24 cellular contexts compared by ENCODE assay signal in the genomic region with DNA sequence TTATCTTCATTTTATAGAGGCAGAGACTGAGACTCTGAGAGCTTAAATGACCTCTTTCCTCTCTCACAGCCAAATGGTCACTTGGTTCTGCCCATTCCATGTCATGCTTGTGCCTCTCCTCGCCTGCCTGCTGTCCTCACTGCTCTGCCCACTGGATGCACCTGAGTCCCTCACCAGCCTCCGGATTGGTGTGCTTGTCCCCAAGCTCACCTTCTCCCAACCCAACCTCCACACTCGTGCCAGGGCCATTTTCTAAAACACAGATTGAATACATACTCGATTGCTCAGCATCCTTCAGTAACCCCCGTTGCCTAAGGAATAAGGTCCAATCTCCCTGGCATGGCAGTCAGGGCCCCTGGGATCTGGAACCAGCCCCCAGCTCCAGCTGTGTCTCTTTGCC. TPM values are rescaled to one million over a fixed set of nuclear protein-coding genes. Genes with fewer than 3 reads are reported as not detected.
DNase-seq lines count a peak whose midpoint lies in the region; ATAC-seq, FAIRE-seq and TF ChIP-seq lines count a peak whose summit lies in the region.
"Had no signal": no experiment of that assay in that cellular context is flagged by ENCODE, and none has a peak within 500 bp of the region (broad histone marks: within the 10 kb centered on the region; RNA-seq: fewer than 3 reads in every experiment).

No MANE protein-coding gene starts in this region.

- peak; percentile 9 for FAIRE-seq in HTR-8/SVneo (lab: Jason Lieb, UNC)
- no peak for FAIRE-seq in frontal cortex (lab: Jason Lieb, UNC)
- FAIRE-seq: A549, GM12891, H54 had no signal

- intact Hi-C loops in cardiac septum (cut with DNase I) (no loop called here), Right ventricle myocardium superior (cut with DNase I) (no loop called here), spleen (cut with DNase I; ENCODE audit: low total_unique reads) (no loop called here)

- ATAC-seq in Right ventricle myocardium superior (ENCODE audit: poor library complexity) = no peak
- ATAC-seq: A549 had no signal

- TF ChIP-seq POLR2A in spleen (IDR thresholded peaks at IDR 0.05) = no peak

- no peak for TF ChIP-seq CTCF in spleen (IDR thresholded peaks at IDR 0.05 in 8 of 11, conservative IDR thresholded peaks at IDR 0.05 in 3 of 11)

- peaks cover 0 to 14% (median 0%) of the 10 kb centered on the region in 6 donors for H3K4me1 ChIP-seq in spleen
- H3K4me1 ChIP-seq: HAP-1 had no signal

- H3K9me3 ChIP-seq in spleen = no peaks in the 10 kb centered on the region
- H3K9me3 ChIP-seq: A549; BE2C; BLaER1 treated with 17β-estradiol and CSF1 and Interleukin-3, amounts not matched to agents 10 nM and 100 nM; HAP-1 had no signal

- peak; percentile 66 for DNase-seq in cardiac septum (ENCODE audit: low spot score)
- no peak for DNase-seq in Right ventricle myocardium superior
- no peak for DNase-seq in HTR-8/SVneo (ENCODE audit: insufficient read length, low spot score)
- DNase-seq in spleen = peak; percentile 44
- DNase-seq in frontal cortex (ENCODE audit: low spot score in 2 of 2) = no peak
- DNase-seq in cerebellar nuclear complex (lab: John Stamatoyannopoulos, UW) = no peak
- DNase-seq: 8988T; ACHN; AML-193; BE2C; Calu3; CD4-positive, alpha-beta T cell; CD8-positive, alpha-beta memory T cell; COR-L47; DMS53; DMS79 treated with DMSO at 0.1 percent for 48 hours; GF-D8; GOT3; HFFc6 had no signal

- H3K27ac ChIP-seq in spleen = no peak overlapping the region
- H3K27ac ChIP-seq: A549; BLaER1 treated with 17β-estradiol and CSF1 and Interleukin-3, amounts not matched to agents 10 nM and 100 nM had no signal

- H3K36me3 ChIP-seq in spleen = no peaks in the 10 kb centered on the region
- H3K36me3 ChIP-seq: BE2C; BLaER1 treated with 17β-estradiol and CSF1 and Interleukin-3, amounts not matched to agents 10 nM and 100 nM; HAP-1 had no signal

- H3K27me3 ChIP-seq in spleen (replicated peaks in 1 of 7) = peaks cover 0 to 40% (median 0%) of the 10 kb centered on the region in 7 donors
- H3K27me3 ChIP-seq: BE2C; BLaER1 treated with 17β-estradiol and CSF1 and Interleukin-3, amounts not matched to agents 10 nM and 100 nM had no signal

- WGBS in spleen, 5 donors = 76 to 88% (median 80%) methylated on average over 5 of the region's 5 CpGs

- no peak overlapping the region for H3K4me3 ChIP-seq in spleen
- H3K4me3 ChIP-seq: A549; BLaER1 treated with 17β-estradiol and CSF1 and Interleukin-3, amounts not matched to agents 10 nM and 100 nM; HAP-1 had no signal

RNA-seq across cellular contexts. Expression of a gene that starts 28.4 kb away (rescaled TPM):
- total RNA-seq in cardiac septum = 10.4 TPM
- 15.0 TPM for total RNA-seq in Right ventricle myocardium superior
- 10 to 100 TPM in 1 of 7 donors, 1 to 10 TPM in 6; 4.6 to 16.2 (median 7.7) TPM for total RNA-seq in spleen
- 1 to 10 TPM in 2 of 3 donors, under 1 TPM in 1; 0.67 to 2.3 (median 1.1) TPM for polyA plus RNA-seq in spleen
- total RNA-seq in frontal cortex = 10.2 TPM

Comparison
In these comparisons a context has a peak if more than half of its experiments do, and no peak if none do; other contexts are left out.
1. DNase-seq: peak in cardiac septum (single experiment) and spleen (single experiment); none in Right ventricle myocardium superior (single experiment), HTR-8/SVneo (single experiment), frontal cortex (0 of 2) and cerebellar nuclear complex (0 of 2).